Comparison of ENCODE assay signal across 8 cellular contexts in the genomic region with DNA sequence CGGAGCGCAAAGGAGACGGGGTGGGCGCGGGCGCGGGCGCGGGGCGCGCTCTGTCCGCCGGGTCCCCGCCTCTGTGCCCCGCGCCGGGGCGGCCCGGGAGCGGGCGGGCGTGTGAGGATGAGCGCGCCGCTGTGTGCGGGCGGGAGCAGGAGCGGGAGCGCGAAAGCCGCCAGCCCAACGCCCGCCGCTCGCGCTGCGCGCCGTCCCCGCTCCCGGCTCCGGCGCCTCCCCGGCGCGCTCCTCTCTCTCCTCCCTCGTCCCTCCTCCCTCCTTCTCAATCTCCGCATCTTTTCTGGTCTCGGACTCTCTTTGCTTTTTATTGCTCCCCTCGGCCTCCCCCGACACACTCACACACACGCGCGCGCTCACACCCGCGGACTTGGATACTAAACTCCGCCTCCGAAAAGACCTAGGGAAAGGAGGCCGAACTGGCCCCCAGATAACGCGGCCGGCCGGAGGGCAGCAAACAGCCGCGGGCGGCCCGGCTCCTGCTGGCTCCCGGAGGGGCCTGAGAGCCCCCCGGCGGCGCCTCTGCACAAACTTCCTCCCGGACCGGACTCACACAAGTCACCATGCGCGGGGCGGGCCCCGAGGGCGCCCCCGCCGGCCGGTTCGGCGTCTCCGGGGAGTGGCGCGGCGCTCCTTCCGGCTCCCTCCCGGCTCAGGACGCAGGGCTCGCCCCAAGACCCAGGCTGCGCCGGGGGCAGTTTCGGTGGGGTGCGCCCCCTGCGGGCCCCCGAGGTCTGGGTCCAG. TPM values are rescaled to one million over a fixed set of nuclear protein-coding genes. Genes with fewer than 3 reads are reported as not detected.
DNase-seq lines count a peak whose midpoint lies in the region; ATAC-seq and TF ChIP-seq lines count a peak whose summit lies in the region.

A gene with protein sequence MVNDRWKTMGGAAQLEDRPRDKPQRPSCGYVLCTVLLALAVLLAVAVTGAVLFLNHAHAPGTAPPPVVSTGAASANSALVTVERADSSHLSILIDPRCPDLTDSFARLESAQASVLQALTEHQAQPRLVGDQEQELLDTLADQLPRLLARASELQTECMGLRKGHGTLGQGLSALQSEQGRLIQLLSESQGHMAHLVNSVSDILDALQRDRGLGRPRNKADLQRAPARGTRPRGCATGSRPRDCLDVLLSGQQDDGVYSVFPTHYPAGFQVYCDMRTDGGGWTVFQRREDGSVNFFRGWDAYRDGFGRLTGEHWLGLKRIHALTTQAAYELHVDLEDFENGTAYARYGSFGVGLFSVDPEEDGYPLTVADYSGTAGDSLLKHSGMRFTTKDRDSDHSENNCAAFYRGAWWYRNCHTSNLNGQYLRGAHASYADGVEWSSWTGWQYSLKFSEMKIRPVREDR (minus strand): TSS at position 596 of the 753 bp plus-strand sequence. CDS start 640 bp downstream, outside the sequence.

- H3K4me1 ChIP-seq in NT2/D1 (ENCODE audit: insufficient read depth, insufficient read length): peaks cover 27% of the 10 kb centered on the region

- peak within 1 kb of the TSS; percentile 77 for H3K9ac ChIP-seq in NT2/D1 (ENCODE audit: insufficient read length, low read depth)

- H3K9me3 Mint-ChIP-seq in activated naive CD4-positive, alpha-beta T cell treated with anti-CD3 and anti-CD28 coated beads, Interleukin-2, amount 50 U/mL, for 24 hours: no peaks in the 10 kb centered on the region
- H3K9me3 Mint-ChIP-seq in memory B cell: no peaks in the 10 kb centered on the region
- H3K9me3 Mint-ChIP-seq in naive thymus-derived CD8-positive, alpha-beta T cell: no peaks in the 10 kb centered on the region

- no peak within 1 kb of the TSS for H3K27ac Mint-ChIP-seq in activated naive CD4-positive, alpha-beta T cell treated with anti-CD3 and anti-CD28 coated beads, Interleukin-2, amount 50 U/mL, for 24 hours
- no peak within 1 kb of the TSS for H3K27ac Mint-ChIP-seq in memory B cell
- H3K27ac Mint-ChIP-seq in naive thymus-derived CD8-positive, alpha-beta T cell: no peak within 1 kb of the TSS

- DNase-seq in activated naive CD4-positive, alpha-beta T cell (lab: John Stamatoyannopoulos, UW): no peak
- DNase-seq in NT2/D1 (ENCODE audit: low read depth, low spot score) (no peak), cardiac fibroblast (ENCODE audit: low read depth in 2 of 2) (peak; percentile 35 to 59), memory B cell (ENCODE audit: low spot score in 2 of 2) (peak in 1 of 2 donors; percentile 45), activated gamma-delta T cell treated with Interleukin-2 at 50 U/mL for 16 hours (no peak), NCI-H446 treated with DMSO at 0.1 percent for 48 hours (lab: John Stamatoyannopoulos, UW) (no peak)
- no peak for DNase-seq in naive thymus-derived CD8-positive, alpha-beta T cell

- no peaks in the 10 kb centered on the region for H3K9me3 ChIP-seq in NT2/D1 (ENCODE audit: insufficient read depth, low read length)

- H3K27me3 ChIP-seq in NT2/D1 (ENCODE audit: insufficient read depth, insufficient read length): peaks cover 52% of the 10 kb centered on the region

- H3K4me3 ChIP-seq in NT2/D1 (ENCODE audit: insufficient read length, low read depth) (peak within 1 kb of the TSS; percentile 61), cardiac fibroblast (replicated peaks in 1 of 2; ENCODE audit: low read depth in 2 of 2, low read length in 2 of 2) (peak within 1 kb of the TSS; percentile 52 to 54)

- H3K4me3 Mint-ChIP-seq in activated naive CD4-positive, alpha-beta T cell treated with anti-CD3 and anti-CD28 coated beads, Interleukin-2, amount 50 U/mL, for 24 hours: peak within 1 kb of the TSS; percentile 11
- H3K4me3 Mint-ChIP-seq in memory B cell: peak within 1 kb of the TSS; percentile 71
- peak within 1 kb of the TSS in 4 of 10 donors; percentile 33 to 75 (median 44) for H3K4me3 Mint-ChIP-seq in naive thymus-derived CD8-positive, alpha-beta T cell

- POLR2A ChIA-PET in naive thymus-derived CD8-positive, alpha-beta T cell (lab: Charles Lee): no interaction called here

- no peaks in the 10 kb centered on the region for H3K36me3 ChIP-seq in NT2/D1 (ENCODE audit: insufficient read depth, insufficient read length, low read length)

- peaks cover 12% of the 10 kb centered on the region for H3K4me1 Mint-ChIP-seq in activated naive CD4-positive, alpha-beta T cell treated with anti-CD3 and anti-CD28 coated beads, Interleukin-2, amount 50 U/mL, for 24 hours
- H3K4me1 Mint-ChIP-seq in memory B cell: peaks cover 10% of the 10 kb centered on the region
- peaks cover 4 to 20% (median 17%) of the 10 kb centered on the region in 4 donors for H3K4me1 Mint-ChIP-seq in naive thymus-derived CD8-positive, alpha-beta T cell

- peak; percentile 3 for TF ChIP-seq CTCF in cardiac fibroblast (IDR thresholded peaks at IDR 0.05; ENCODE audit: low read depth, low read length)

- ATAC-seq in memory B cell (ENCODE audit: low read depth): peak; percentile 51
- ATAC-seq in naive thymus-derived CD8-positive, alpha-beta T cell: no peak

- H3K36me3 Mint-ChIP-seq in activated naive CD4-positive, alpha-beta T cell treated with anti-CD3 and anti-CD28 coated beads, Interleukin-2, amount 50 U/mL, for 24 hours: no peaks in the 10 kb centered on the region
- no peaks in the 10 kb centered on the region for H3K36me3 Mint-ChIP-seq in memory B cell
- H3K36me3 Mint-ChIP-seq in naive thymus-derived CD8-positive, alpha-beta T cell: no peaks in the 10 kb centered on the region

- H3K27me3 Mint-ChIP-seq in activated naive CD4-positive, alpha-beta T cell treated with anti-CD3 and anti-CD28 coated beads, Interleukin-2, amount 50 U/mL, for 24 hours: peaks cover 43% of the 10 kb centered on the region
- peaks cover 36% of the 10 kb centered on the region for H3K27me3 Mint-ChIP-seq in memory B cell
- H3K27me3 Mint-ChIP-seq in naive thymus-derived CD8-positive, alpha-beta T cell: peaks cover 26 to 86% (median 42%) of the 10 kb centered on the region in 5 donors

RNA-seq across cellular contexts. Expression of the gene that starts here (rescaled TPM):
- not detected for total RNA-seq in naive thymus-derived CD8-positive, alpha-beta T cell
- polyA plus RNA-seq in naive thymus-derived CD8-positive, alpha-beta T cell: not detected

Comparison
In these comparisons a context has a peak if more than half of its experiments do, and no peak if none do; other contexts are left out.
1. DNase-seq: peak in cardiac fibroblast (2 of 2); none in activated naive CD4-positive, alpha-beta T cell (0 of 4), NT2/D1 (single experiment), activated gamma-delta T cell treated with Interleukin-2 at 50 U/mL for 16 hours (single experiment), NCI-H446 treated with DMSO at 0.1 percent for 48 hours (single experiment) and naive thymus-derived CD8-positive, alpha-beta T cell (0 of 10).